19 cellular contexts compared by ENCODE assay signal in the genomic region with DNA sequence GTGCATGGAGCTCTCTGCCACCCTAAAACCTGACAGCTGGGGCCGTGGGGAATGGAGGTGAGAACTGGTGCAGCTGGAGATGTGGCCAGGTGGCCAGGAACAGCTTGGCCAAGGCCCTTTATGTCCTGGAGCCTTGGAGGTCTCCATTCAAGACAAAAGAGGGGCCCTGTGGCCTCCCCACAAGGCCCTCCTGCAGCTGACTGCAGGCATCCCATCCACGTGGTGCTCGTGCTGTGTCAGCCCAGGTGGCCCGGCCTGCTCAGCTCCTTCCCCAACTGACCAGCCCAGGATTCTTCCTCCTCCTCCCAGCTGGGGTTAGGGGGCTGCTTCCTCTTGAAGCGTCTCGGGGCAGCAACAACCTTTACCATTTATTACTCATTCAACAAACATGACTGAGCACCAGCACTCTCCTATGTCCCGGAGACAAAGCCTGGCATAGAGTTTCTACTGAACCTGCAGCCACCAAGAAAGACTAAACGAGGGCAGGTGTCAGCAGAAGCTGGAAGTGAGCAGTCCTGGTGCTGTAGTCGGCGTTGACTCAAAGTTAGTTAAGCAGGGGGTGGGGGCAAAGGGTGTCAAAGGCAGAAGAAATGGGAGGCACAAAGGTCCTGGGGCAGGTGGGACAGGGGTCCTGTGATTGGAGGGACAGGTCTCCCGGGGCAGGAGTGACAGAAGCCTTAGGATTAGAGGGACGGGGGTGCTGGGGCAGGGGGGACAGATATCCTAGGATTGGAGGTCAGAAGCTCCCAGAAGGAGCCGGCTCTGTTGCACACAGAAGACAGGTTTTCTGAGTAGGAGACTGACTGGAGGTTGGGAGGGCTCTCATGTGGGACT. TPM values are rescaled to one million over a fixed set of nuclear protein-coding genes. Genes with fewer than 3 reads are reported as not detected.
DNase-seq lines count a peak whose midpoint lies in the region; TF ChIP-seq lines count a peak whose summit lies in the region.
"Had no signal": no experiment of that assay in that cellular context is flagged by ENCODE, and none has a peak within 500 bp of the region (broad histone marks: within the 10 kb centered on the region; RNA-seq: fewer than 3 reads in every experiment).

No MANE protein-coding gene starts in this region.

- no peaks in the 10 kb centered on the region for H3K27me3 ChIP-seq in ascending aorta
- no peaks in the 10 kb centered on the region for H3K27me3 ChIP-seq in mesenchymal stem cell (ENCODE audit: control insufficient read depth in 1 of 2, insufficient read depth in 1 of 2, low read length in 2 of 2)
- no peaks in the 10 kb centered on the region for H3K27me3 ChIP-seq in suprapubic skin
- no peaks in the 10 kb centered on the region for H3K27me3 ChIP-seq in adrenal gland
- H3K27me3 ChIP-seq: BLaER1, esophagus muscularis mucosa, neural progenitor cell had no signal

- H3K4ac ChIP-seq in mesenchymal stem cell (ENCODE audit: low read depth in 1 of 2, low read length in 2 of 2) = no peak overlapping the region

- no peak for TF ChIP-seq EP300 in suprapubic skin (IDR thresholded peaks at IDR 0.05)

- H3K4me1 ChIP-seq in ascending aorta (peaks cover 6 to 8% of the 10 kb centered on the region in 2 donors), mesenchymal stem cell (ENCODE audit: control insufficient read depth, insufficient read depth, low read depth, low read length) (peaks cover 30% of the 10 kb centered on the region), suprapubic skin (peaks cover 16% of the 10 kb centered on the region), adrenal gland (replicated peaks in 1 of 2) (no peaks in the 10 kb centered on the region)
- H3K4me1 ChIP-seq: BLaER1, neural progenitor cell had no signal

- H2AFZ ChIP-seq in mesenchymal stem cell (ENCODE audit: low read depth, low read length) = no peak overlapping the region
- H2AFZ ChIP-seq: GM23248, neural progenitor cell had no signal

- peaks cover 4% of the 10 kb centered on the region for H3K4me1 Mint-ChIP-seq in activated CD4-positive, alpha-beta memory T cell treated with anti-CD3 and anti-CD28 coated beads for 36 hours (ENCODE audit: low read depth)
- H3K4me1 Mint-ChIP-seq in activated CD4-positive, alpha-beta memory T cell treated with anti-CD3 and anti-CD28 coated beads, Interleukin-2, amount 10 ng/mL, durations not matched to agents 7 days and 5 days = peaks cover 3% of the 10 kb centered on the region

- no peaks in the 10 kb centered on the region for H3K27me3 Mint-ChIP-seq in activated CD4-positive, alpha-beta memory T cell treated with anti-CD3 and anti-CD28 coated beads for 36 hours
- no peaks in the 10 kb centered on the region for H3K27me3 Mint-ChIP-seq in activated CD4-positive, alpha-beta memory T cell treated with anti-CD3 and anti-CD28 coated beads, Interleukin-2, amount 10 ng/mL, durations not matched to agents 7 days and 5 days

- H2BK5ac ChIP-seq in mesenchymal stem cell (ENCODE audit: low read depth, low read length, poor library complexity, severe bottlenecking) = no peak overlapping the region

- peak overlapping the region; percentile 43 for H3K9ac ChIP-seq in mesenchymal stem cell (ENCODE audit: low read length)
- H3K9ac ChIP-seq: BLaER1, GM23248, neural progenitor cell had no signal

- H4K8ac ChIP-seq in mesenchymal stem cell (ENCODE audit: low read length) = no peak overlapping the region

- no peak overlapping the region for H3K4me3 Mint-ChIP-seq in activated CD4-positive, alpha-beta memory T cell treated with anti-CD3 and anti-CD28 coated beads for 36 hours
- no peak overlapping the region for H3K4me3 Mint-ChIP-seq in activated CD4-positive, alpha-beta memory T cell treated with anti-CD3 and anti-CD28 coated beads, Interleukin-2, amount 10 ng/mL, durations not matched to agents 7 days and 5 days
- H3K4me3 Mint-ChIP-seq: neural progenitor cell had no signal

- 94% methylated on average over 13 of the region's 13 CpGs for WGBS in mesenchymal stem cell
- WGBS in suprapubic skin = 90% methylated on average over 13 of the region's 13 CpGs
- WGBS in adrenal gland, 4 donors = 73 to 85% (median 80%) methylated on average over 9 to 13 of the region's 13 CpGs

- H2AK5ac ChIP-seq in mesenchymal stem cell (ENCODE audit: low read length, severe bottlenecking) = no peak overlapping the region

- H2BK120ac ChIP-seq in mesenchymal stem cell (ENCODE audit: low read depth, low read length) = no peak overlapping the region

- H3K23ac ChIP-seq in mesenchymal stem cell (ENCODE audit: low read length in 2 of 2) = no peak overlapping the region

- no peak overlapping the region for H2BK12ac ChIP-seq in mesenchymal stem cell (ENCODE audit: low read length in 2 of 2)

- no peak for TF ChIP-seq POLR2A in suprapubic skin (IDR thresholded peaks at IDR 0.05)
- TF ChIP-seq POLR2A in adrenal gland (IDR thresholded peaks at IDR 0.05) = no peak

- H3K9me3 ChIP-seq in ascending aorta (no peaks in the 10 kb centered on the region), mesenchymal stem cell (ENCODE audit: control insufficient read depth, low read length) (no peaks in the 10 kb centered on the region), suprapubic skin (no peaks in the 10 kb centered on the region), adrenal gland (replicated peaks in 1 of 3) (no peaks in the 10 kb centered on the region)
- H3K9me3 ChIP-seq: BLaER1, esophagus muscularis mucosa had no signal

- DNase-seq in activated CD4-positive, alpha-beta memory T cell treated with anti-CD3 and anti-CD28 coated beads for 36 hours = no peak
- no peak for DNase-seq in activated CD4-positive, alpha-beta memory T cell treated with anti-CD3 and anti-CD28 coated beads, Interleukin-2, amount 10 ng/mL, durations not matched to agents 7 days and 5 days
- DNase-seq in ascending aorta (ENCODE audit: low spot score in 2 of 2) = no peak
- DNase-seq in mesenchymal stem cell = no peak
- DNase-seq in suprapubic skin (ENCODE audit: low spot score in 2 of 2) = peak; percentile 50 to 74
- no peak for DNase-seq in activated CD8-positive, alpha-beta memory T cell treated with anti-CD3 and anti-CD28 coated beads, Interleukin-2, amount 50 U/mL, for 48 hours
- DNase-seq in SKM-1 treated with dmso at 0.1 percent for 144 hours (lab: John Stamatoyannopoulos, UW; ENCODE audit: unreplicated experiment) = no peak
- no peak for DNase-seq in adrenal gland
- DNase-seq: 8988T; activated naive CD4-positive, alpha-beta T cell treated with Interleukin-2 at 50 U/mL for 16 hours; GM23248; mammary epithelial cell; NCI-H1930; NCI-H510A; SHP77 treated with DMSO at 0.1 percent for 48 hours had no signal

- TF ChIP-seq CTCF in ascending aorta (IDR thresholded peaks at IDR 0.05) = no peak
- no peak for TF ChIP-seq CTCF in suprapubic skin (IDR thresholded peaks at IDR 0.05)
- TF ChIP-seq CTCF in adrenal gland (IDR thresholded peaks at IDR 0.05) = no peak

- H3K36me3 Mint-ChIP-seq in activated CD4-positive, alpha-beta memory T cell treated with anti-CD3 and anti-CD28 coated beads for 36 hours = peaks cover 32% of the 10 kb centered on the region
- H3K36me3 Mint-ChIP-seq in activated CD4-positive, alpha-beta memory T cell treated with anti-CD3 and anti-CD28 coated beads, Interleukin-2, amount 10 ng/mL, durations not matched to agents 7 days and 5 days (ENCODE audit: low read depth) = peaks cover 46% of the 10 kb centered on the region

- POLR2A ChIA-PET in activated CD4-positive, alpha-beta memory T cell treated with anti-CD3 and anti-CD28 coated beads for 36 hours (lab: Charles Lee) = no interaction called here
- POLR2A ChIA-PET in activated CD4-positive, alpha-beta memory T cell treated with anti-CD3 and anti-CD28 coated beads, Interleukin-2, amount 10 ng/mL, durations not matched to agents 7 days and 5 days (lab: Charles Lee) = no interaction called here

- H3K79me1 ChIP-seq in mesenchymal stem cell (replicated peaks; ENCODE audit: low read length, poor library complexity, severe bottlenecking) = peaks cover 47% of the 10 kb centered on the region

- H4K91ac ChIP-seq in mesenchymal stem cell (ENCODE audit: low read length) = no peak overlapping the region

- CTCF ChIA-PET in activated CD4-positive, alpha-beta memory T cell treated with anti-CD3 and anti-CD28 coated beads for 36 hours (lab: Charles Lee) = no interaction called here
- CTCF ChIA-PET in activated CD4-positive, alpha-beta memory T cell treated with anti-CD3 and anti-CD28 coated beads, Interleukin-2, amount 10 ng/mL, durations not matched to agents 7 days and 5 days (lab: Charles Lee) = no interaction called here

- no peaks in the 10 kb centered on the region for H3K9me3 Mint-ChIP-seq in activated CD4-positive, alpha-beta memory T cell treated with anti-CD3 and anti-CD28 coated beads for 36 hours
- no peaks in the 10 kb centered on the region for H3K9me3 Mint-ChIP-seq in activated CD4-positive, alpha-beta memory T cell treated with anti-CD3 and anti-CD28 coated beads, Interleukin-2, amount 10 ng/mL, durations not matched to agents 7 days and 5 days
- H3K9me3 Mint-ChIP-seq: neural progenitor cell had no signal

- no peak overlapping the region for H3K4me3 ChIP-seq in ascending aorta
- no peak overlapping the region for H3K4me3 ChIP-seq in mesenchymal stem cell (ENCODE audit: insufficient read depth in 1 of 2, low read depth in 1 of 2, low read length in 2 of 2)
- no peak overlapping the region for H3K4me3 ChIP-seq in suprapubic skin
- H3K4me3 ChIP-seq in adrenal gland = no peak overlapping the region
- H3K4me3 ChIP-seq: BLaER1, esophagus muscularis mucosa, GM23248, neural progenitor cell had no signal

- no peak overlapping the region for H3K14ac ChIP-seq in mesenchymal stem cell (ENCODE audit: low read length in 2 of 2)

- H3K27ac ChIP-seq in ascending aorta (peak overlapping the region; percentile 49 to 58), mesenchymal stem cell (ENCODE audit: low read length, poor library complexity, severe bottlenecking) (no peak overlapping the region), suprapubic skin (no peak overlapping the region), adrenal gland (peak overlapping the region in 1 of 5 donors; percentile 49)
- H3K27ac ChIP-seq: BLaER1, neural progenitor cell had no signal

- peak overlapping the region; percentile 52 for H3K27ac Mint-ChIP-seq in activated CD4-positive, alpha-beta memory T cell treated with anti-CD3 and anti-CD28 coated beads for 36 hours
- H3K27ac Mint-ChIP-seq in activated CD4-positive, alpha-beta memory T cell treated with anti-CD3 and anti-CD28 coated beads, Interleukin-2, amount 10 ng/mL, durations not matched to agents 7 days and 5 days = no peak overlapping the region
- H3K27ac Mint-ChIP-seq: neural progenitor cell had no signal

- no peak overlapping the region for H2BK15ac ChIP-seq in mesenchymal stem cell (ENCODE audit: low read depth, poor library complexity, severe bottlenecking)

- H3K36me3 ChIP-seq in ascending aorta (peaks cover 32 to 53% of the 10 kb centered on the region in 2 donors), mesenchymal stem cell (ENCODE audit: control insufficient read depth in 1 of 2, insufficient read depth in 2 of 2, low read depth in 1 of 2, low read length in 2 of 2) (peaks cover 82% of the 10 kb centered on the region in 2 experiments), suprapubic skin (peaks cover 22% of the 10 kb centered on the region), adrenal gland (replicated peaks in 1 of 2) (peaks cover 0 to 13% of the 10 kb centered on the region in 2 donors)
- H3K36me3 ChIP-seq: neural progenitor cell had no signal

- intact Hi-C loops in activated CD4-positive, alpha-beta memory T cell treated with anti-CD3 and anti-CD28 coated beads for 36 hours (cut with micrococcal nuclease) = no loop called here
- intact Hi-C loops in ascending aorta (cut with DNase I) = no loop called here
- intact Hi-C loops in adrenal gland (cut with DNase I) = no loop called here

- no peak overlapping the region for H3K18ac ChIP-seq in mesenchymal stem cell (ENCODE audit: low read depth in 1 of 2, low read length in 2 of 2)

- no peak overlapping the region for H3K4me2 ChIP-seq in mesenchymal stem cell (ENCODE audit: low read length, poor library complexity, severe bottlenecking)
- H3K4me2 ChIP-seq: BLaER1, neural progenitor cell had no signal

RNA-seq across cellular contexts. Expression of a gene that starts 23.3 kb away (rescaled TPM):
- 1 to 10 TPM; 1.5 to 1.8 TPM for total RNA-seq in activated CD4-positive, alpha-beta memory T cell treated with anti-CD3 and anti-CD28 coated beads for 36 hours
- 1 to 10 TPM; 2.5 to 2.9 TPM for total RNA-seq in activated CD4-positive, alpha-beta memory T cell treated with anti-CD3 and anti-CD28 coated beads, Interleukin-2, amount 10 ng/mL, durations not matched to agents 7 days and 5 days
- 4.8 TPM for total RNA-seq in ascending aorta
- polyA plus RNA-seq in mesenchymal stem cell (2013, experiment 1 of 2) = 0.43 TPM
- polyA plus RNA-seq in mesenchymal stem cell (2013, experiment 2 of 2) = 0.45 TPM
- total RNA-seq in suprapubic skin = 1 to 10 TPM in 1 of 4 donors, under 1 TPM in 3; 0.16 to 1.4 (median 0.53) TPM
- total RNA-seq in adrenal gland = under 1 TPM in 5 of 8 donors, not detected in 3; 0.09 to 0.57 (median 0.21) TPM
- polyA plus RNA-seq in adrenal gland = under 1 TPM; 0.15 to 0.88 (median 0.17) TPM
- total RNA-seq: bronchial epithelial cell, GM23248 had no signal

Comparison
In these comparisons a context has a peak if more than half of its experiments do, and no peak if none do; other contexts are left out.
1. DNase-seq: peak in suprapubic skin (2 of 2); none in activated CD4-positive, alpha-beta memory T cell treated with anti-CD3 and anti-CD28 coated beads for 36 hours (single experiment), activated CD4-positive, alpha-beta memory T cell treated with anti-CD3 and anti-CD28 coated beads, Interleukin-2, amount 10 ng/mL, durations not matched to agents 7 days and 5 days (single experiment), ascending aorta (0 of 2), mesenchymal stem cell (single experiment), activated CD8-positive, alpha-beta memory T cell treated with anti-CD3 and anti-CD28 coated beads, Interleukin-2, amount 50 U/mL, for 48 hours (single experiment), SKM-1 treated with dmso at 0.1 percent for 144 hours (single experiment) and adrenal gland (0 of 7).
2. H3K27ac ChIP-seq: peak in ascending aorta (2 of 2); none in mesenchymal stem cell (single experiment) and suprapubic skin (single experiment).